Comparison of ENCODE assay signal across 26 cellular contexts in genomic region chr2:12862541-12862940, GRCh38.
DNase-seq lines count a peak whose midpoint lies in the region; ATAC-seq, FAIRE-seq and TF ChIP-seq lines count a peak whose summit lies in the region.
"Had no signal": no experiment of that assay in that cellular context is flagged by ENCODE, and none has a peak within 500 bp of the region (broad histone marks: within the 10 kb centered on the region; RNA-seq: fewer than 3 reads in every experiment).

No MANE protein-coding gene starts in this region.

- H3K4me3 ChIP-seq in adipocyte (ENCODE audit: low read length) (no peak overlapping the region), fibroblast of mammary gland (ENCODE audit: control insufficient read depth, low read depth, low read length) (no peak overlapping the region), gastrocnemius medialis (no peak overlapping the region), prostate gland (no peak overlapping the region)
- H3K4me3 ChIP-seq: GM23248 had no signal

- in situ Hi-C loops in gastrocnemius medialis (cut with MboI; ENCODE audit: low sequenced_read_pairs in 4 of 4), result no loop called here

- H3K27ac Mint-ChIP-seq in natural killer cell treated with Interleukin-12 subunit alpha and Interleukin-12 subunit beta and Interleukin-15 and Interleukin-18, amount 100 ng/mL, for 72 hours, result peak overlapping the region; percentile 10 to 28
- peak overlapping the region in 1 of 2 donors; percentile 41 for H3K27ac Mint-ChIP-seq in natural killer cell
- H3K27ac Mint-ChIP-seq in immature natural killer cell, result peak overlapping the region; percentile 49 to 73 (median 62)
- H3K27ac Mint-ChIP-seq: CD14-positive monocyte; CD4-positive, alpha-beta T cell had no signal

- no peak overlapping the region for H3K4me3 Mint-ChIP-seq in natural killer cell treated with Interleukin-12 subunit alpha and Interleukin-12 subunit beta and Interleukin-15 and Interleukin-18, amount 100 ng/mL, for 72 hours
- no peak overlapping the region for H3K4me3 Mint-ChIP-seq in natural killer cell
- peak overlapping the region in 2 of 5 donors; percentile 10 to 36 for H3K4me3 Mint-ChIP-seq in immature natural killer cell
- H3K4me3 Mint-ChIP-seq: CD14-positive monocyte; CD4-positive, alpha-beta T cell had no signal

- peaks cover 9% of the 10 kb centered on the region for H3K9me3 Mint-ChIP-seq in natural killer cell treated with Interleukin-12 subunit alpha and Interleukin-12 subunit beta and Interleukin-15 and Interleukin-18, amount 100 ng/mL, for 72 hours
- H3K9me3 Mint-ChIP-seq in natural killer cell (peaks cover 6 to 11% of the 10 kb centered on the region in 2 donors), immature natural killer cell (peaks cover 4 to 29% (median 25%) of the 10 kb centered on the region in 6 donors)

- peaks cover 33% of the 10 kb centered on the region for H3K4me1 ChIP-seq in adipocyte (ENCODE audit: control insufficient read depth, insufficient read depth, low read length)
- no peaks in the 10 kb centered on the region for H3K4me1 ChIP-seq in gastrocnemius medialis
- H3K4me1 ChIP-seq in prostate gland (replicated peaks), result no peaks in the 10 kb centered on the region
- H3K4me1 ChIP-seq: BE2C had no signal

- H3K9ac ChIP-seq in adipocyte (ENCODE audit: low read length), result no peak overlapping the region
- H3K9ac ChIP-seq: BLaER1 treated with 17β-estradiol and CSF1 and Interleukin-3, amounts not matched to agents 10 nM and 100 nM; GM23248 had no signal

- H3K36me3 Mint-ChIP-seq in natural killer cell treated with Interleukin-12 subunit alpha and Interleukin-12 subunit beta and Interleukin-15 and Interleukin-18, amount 100 ng/mL, for 72 hours, result peaks cover 46% of the 10 kb centered on the region
- H3K36me3 Mint-ChIP-seq in natural killer cell (peaks cover 25% of the 10 kb centered on the region), immature natural killer cell (peaks cover 14 to 21% (median 20%) of the 10 kb centered on the region in 3 donors)
- H3K36me3 Mint-ChIP-seq: CD14-positive monocyte had no signal

- no peak for TF ChIP-seq POLR2A in gastrocnemius medialis (IDR thresholded peaks at IDR 0.05)
- no peak for TF ChIP-seq POLR2A in prostate gland (IDR thresholded peaks at IDR 0.05)
- TF ChIP-seq POLR2A in GM12892 (IDR thresholded peaks at IDR 0.05; ENCODE audit: low read depth, low read length), result no peak

- intact Hi-C loops in natural killer cell (cut with micrococcal nuclease) (no loop called here), gastrocnemius medialis (cut with DNase I; ENCODE audit: low total_unique reads) (no loop called here), prostate gland (cut with DNase I) (no loop called here)

- FAIRE-seq in GM12892 (lab: Jason Lieb, UNC), result no peak
- FAIRE-seq: A204.1, D721Med, GM12891, H1 had no signal

- no peaks in the 10 kb centered on the region for H3K36me3 ChIP-seq in adipocyte (ENCODE audit: control insufficient read depth, insufficient read depth, low read length, severe bottlenecking)
- no peaks in the 10 kb centered on the region for H3K36me3 ChIP-seq in gastrocnemius medialis
- H3K36me3 ChIP-seq in prostate gland, result no peaks in the 10 kb centered on the region
- H3K36me3 ChIP-seq: BE2C had no signal

- H3K27me3 ChIP-seq in adipocyte (replicated peaks; ENCODE audit: control insufficient read depth, insufficient read depth, low read length), result no peaks in the 10 kb centered on the region
- H3K27me3 ChIP-seq in gastrocnemius medialis, result no peaks in the 10 kb centered on the region
- H3K27me3 ChIP-seq in prostate gland (replicated peaks; ENCODE audit: insufficient read depth), result no peaks in the 10 kb centered on the region
- H3K27me3 ChIP-seq: BE2C; BLaER1 treated with 17β-estradiol and CSF1 and Interleukin-3, amounts not matched to agents 10 nM and 100 nM had no signal

- H3K27me3 Mint-ChIP-seq in natural killer cell treated with Interleukin-12 subunit alpha and Interleukin-12 subunit beta and Interleukin-15 and Interleukin-18, amount 100 ng/mL, for 72 hours, result peaks cover 0 to 4% of the 10 kb centered on the region in 2 donors
- no peaks in the 10 kb centered on the region for H3K27me3 Mint-ChIP-seq in natural killer cell (ENCODE audit: low read depth in 2 of 2)
- peaks cover 0 to 5% (median 0%) of the 10 kb centered on the region in 3 donors for H3K27me3 Mint-ChIP-seq in immature natural killer cell (ENCODE audit: low read depth in 3 of 3)
- H3K27me3 Mint-ChIP-seq: CD4-positive, alpha-beta T cell; CD8-positive, alpha-beta memory T cell had no signal

- no peak for TF ChIP-seq CTCF in natural killer cell (IDR thresholded peaks at IDR 0.05)
- no peak for TF ChIP-seq CTCF in fibroblast of mammary gland (conservative IDR thresholded peaks at IDR 0.05; ENCODE audit: control insufficient read depth, insufficient read depth, low read depth, low read length)
- no peak for TF ChIP-seq CTCF in gastrocnemius medialis (IDR thresholded peaks at IDR 0.05 in 4 of 5, conservative IDR thresholded peaks at IDR 0.05 in 1 of 5)
- TF ChIP-seq CTCF in prostate gland (IDR thresholded peaks at IDR 0.05), result no peak

- no peak for ATAC-seq in natural killer cell treated with Interleukin-12 subunit alpha and Interleukin-12 subunit beta and Interleukin-15 and Interleukin-18, amount 100 ng/mL, for 72 hours
- ATAC-seq in natural killer cell (no peak), gastrocnemius medialis (no peak)

- H3K9me3 ChIP-seq in adipocyte (ENCODE audit: control insufficient read depth, low read length) (peaks cover 13% of the 10 kb centered on the region), gastrocnemius medialis (no peaks in the 10 kb centered on the region), prostate gland (no peaks in the 10 kb centered on the region)
- H3K9me3 ChIP-seq: BE2C had no signal

- no peak for DNase-seq in natural killer cell treated with Interleukin-12 subunit alpha and Interleukin-12 subunit beta and Interleukin-15 and Interleukin-18, amount 100 ng/mL, for 72 hours (ENCODE audit: low spot score)
- no peak for DNase-seq in natural killer cell
- peak; percentile 18 for DNase-seq in adipocyte (ENCODE audit: low read depth)
- peak; percentile 51 for DNase-seq in fibroblast of mammary gland (ENCODE audit: low read depth)
- DNase-seq in immature natural killer cell, result no peak
- DNase-seq in gastrocnemius medialis, result no peak
- DNase-seq in prostate gland (ENCODE audit: low spot score), result no peak
- no peak for DNase-seq in GM12892 (ENCODE audit: insufficient read length)
- DNase-seq: AML-193; BE2C; CD4-positive, alpha-beta T cell; CD8-positive, alpha-beta memory T cell; DMS 273 treated with DMSO at 0.1 percent for 48 hours; DMS79; EL; GDM1; GM23248; H7; HCEC 1CT had no signal

- H3K27ac ChIP-seq in gastrocnemius medialis (no peak overlapping the region), prostate gland (no peak overlapping the region)
- H3K27ac ChIP-seq: 22Rv1 had no signal

- peaks cover 23 to 32% of the 10 kb centered on the region in 2 donors for H3K4me1 Mint-ChIP-seq in natural killer cell treated with Interleukin-12 subunit alpha and Interleukin-12 subunit beta and Interleukin-15 and Interleukin-18, amount 100 ng/mL, for 72 hours (ENCODE audit: low read depth in 2 of 2)
- H3K4me1 Mint-ChIP-seq in natural killer cell, result peaks cover 12 to 15% of the 10 kb centered on the region in 2 donors
- peaks cover 0 to 9% of the 10 kb centered on the region in 2 donors for H3K4me1 Mint-ChIP-seq in immature natural killer cell

Comparison
In these comparisons a context has a peak if more than half of its experiments do, and no peak if none do; other contexts are left out.
1. DNase-seq: peak in adipocyte (single experiment) and fibroblast of mammary gland (single experiment); none in natural killer cell treated with Interleukin-12 subunit alpha and Interleukin-12 subunit beta and Interleukin-15 and Interleukin-18, amount 100 ng/mL, for 72 hours (single experiment), natural killer cell (single experiment), immature natural killer cell (0 of 3), gastrocnemius medialis (0 of 2), prostate gland (single experiment) and GM12892 (single experiment).